In genomic region chr2:159035790-159036411, GRCh38 we compare ENCODE assay signal across 9 cellular contexts.
A peak's percentile ranks its signal among the peaks of the same experiment; 100 is the strongest.
DNase-seq lines count a peak whose midpoint lies in the region; ATAC-seq and TF ChIP-seq lines count a peak whose summit lies in the region.
"Had no signal": no experiment of that assay in that cellular context is flagged by ENCODE, and none has a peak within 500 bp of the region (broad histone marks: within the 10 kb centered on the region; RNA-seq: fewer than 3 reads in every experiment).

No MANE protein-coding gene starts in this region.

- no peak overlapping the region for H3K27ac ChIP-seq in brain microvascular endothelial cell
- H3K27ac ChIP-seq in left lung: peak overlapping the region; percentile 1 to 21
- H3K27ac ChIP-seq: neutrophil had no signal

- no peak overlapping the region for H3K27ac Mint-ChIP-seq in stimulated activated memory B cell treated with anti-CD40 and anti-IgM and Interleukin-4, amounts not matched to agents 10 μg/mL and 1 μg/mL and 100 μg/mL, for 72 hours

- H3K27me3 ChIP-seq in brain microvascular endothelial cell (replicated peaks) (no peaks in the 10 kb centered on the region), left lung (no peaks in the 10 kb centered on the region)
- H3K27me3 ChIP-seq: neutrophil had no signal

- no peaks in the 10 kb centered on the region for H3K9me3 ChIP-seq in left lung
- H3K9me3 ChIP-seq: neutrophil had no signal

- in situ Hi-C loops in brain microvascular endothelial cell (cut with HindIII; ENCODE audit: low pct_ligation_motif_present, low sequenced_read_pairs): no loop called here

- peaks cover 7 to 9% of the 10 kb centered on the region in 2 donors for H3K4me1 ChIP-seq in left lung

- no peaks in the 10 kb centered on the region for H3K36me3 ChIP-seq in brain microvascular endothelial cell (replicated peaks)
- H3K36me3 ChIP-seq in left lung: no peaks in the 10 kb centered on the region
- H3K36me3 ChIP-seq: neutrophil had no signal

- peak; percentile 94 for ATAC-seq in left lung
- no peak for ATAC-seq in HG02840 (IDR thresholded peaks at IDR 0.05; ENCODE audit: low FRiP score, unreplicated experiment)
- ATAC-seq in stimulated activated memory B cell treated with anti-CD40 and anti-IgM and Interleukin-4, amounts not matched to agents 10 μg/mL and 1 μg/mL and 100 μg/mL, for 72 hours: no peak

- H3K36me3 Mint-ChIP-seq in stimulated activated memory B cell treated with anti-CD40 and anti-IgM and Interleukin-4, amounts not matched to agents 10 μg/mL and 1 μg/mL and 100 μg/mL, for 72 hours: no peaks in the 10 kb centered on the region

- H3K27me3 Mint-ChIP-seq in stimulated activated memory B cell treated with anti-CD40 and anti-IgM and Interleukin-4, amounts not matched to agents 10 μg/mL and 1 μg/mL and 100 μg/mL, for 72 hours: no peaks in the 10 kb centered on the region

- intact Hi-C loops in left lung (cut with DNase I): no loop called here

- no peak overlapping the region for H3K4me3 Mint-ChIP-seq in stimulated activated memory B cell treated with anti-CD40 and anti-IgM and Interleukin-4, amounts not matched to agents 10 μg/mL and 1 μg/mL and 100 μg/mL, for 72 hours

- DNase-seq in NCI-H1092 treated with DMSO at 0.1 percent for 48 hours (lab: John Stamatoyannopoulos, UW): peak; percentile 6
- no peak for DNase-seq in NCI-H1092 (lab: John Stamatoyannopoulos, UW)
- DNase-seq in NCI-H2107 (lab: John Stamatoyannopoulos, UW): peak; percentile 62
- DNase-seq in brain microvascular endothelial cell: peak; percentile 41
- no peak for DNase-seq in left lung
- DNase-seq in stimulated activated CD4-positive, alpha-beta T cell treated with anti-CD3 and anti-CD28 coated beads, Interleukin-4, amount 100 ng/mL, for 4 hours: no peak

- no peaks in the 10 kb centered on the region for H3K4me1 Mint-ChIP-seq in stimulated activated memory B cell treated with anti-CD40 and anti-IgM and Interleukin-4, amounts not matched to agents 10 μg/mL and 1 μg/mL and 100 μg/mL, for 72 hours

- H3K4me3 ChIP-seq in brain microvascular endothelial cell (ENCODE audit: low read depth, low read length) (no peak overlapping the region), left lung (no peak overlapping the region)

- TF ChIP-seq CTCF in brain microvascular endothelial cell (IDR thresholded peaks at IDR 0.05; ENCODE audit: low read depth, low read length, missing control alignments): peak; percentile 61
- peak in 1 of 2 donors; percentile 19 for TF ChIP-seq CTCF in left lung (IDR thresholded peaks at IDR 0.05)

- H3K9me3 Mint-ChIP-seq in stimulated activated memory B cell treated with anti-CD40 and anti-IgM and Interleukin-4, amounts not matched to agents 10 μg/mL and 1 μg/mL and 100 μg/mL, for 72 hours: peaks cover 8% of the 10 kb centered on the region

Comparison
In these comparisons a context has a peak if more than half of its experiments do, and no peak if none do; other contexts are left out.
1. DNase-seq: peak in NCI-H1092 treated with DMSO at 0.1 percent for 48 hours (single experiment), NCI-H2107 (single experiment) and brain microvascular endothelial cell (single experiment); none in NCI-H1092 (single experiment), left lung (0 of 2) and stimulated activated CD4-positive, alpha-beta T cell treated with anti-CD3 and anti-CD28 coated beads, Interleukin-4, amount 100 ng/mL, for 4 hours (0 of 2).